ENCODE assay signal across 1 cellular context in the genomic region with DNA sequence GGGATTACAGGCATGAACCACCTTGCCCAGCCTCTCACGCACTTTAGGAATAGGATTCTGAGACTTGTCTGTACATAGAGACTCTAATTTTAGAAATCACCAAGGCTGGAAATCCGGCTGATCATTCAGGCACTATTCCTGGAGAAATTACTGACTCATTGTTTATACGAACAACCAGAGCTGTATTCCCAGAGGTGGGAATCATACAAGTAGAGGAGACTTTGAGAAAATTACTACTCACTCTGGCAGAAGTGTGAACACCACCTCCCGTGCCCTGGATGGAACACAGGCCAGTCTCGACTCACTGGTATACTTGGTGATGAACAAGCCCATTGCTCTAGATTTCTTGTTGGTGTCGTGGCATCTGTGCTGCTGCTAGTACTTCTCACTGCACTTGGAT.
TF ChIP-seq lines count a peak whose summit lies in the region.

No MANE protein-coding gene starts in this region.

TF ChIP-seq in GM23338, 12 proteins besides CTCF, POLR2A, EP300 and RAD21 (continued from another document):
- TF ChIP-seq, protein P1, sequence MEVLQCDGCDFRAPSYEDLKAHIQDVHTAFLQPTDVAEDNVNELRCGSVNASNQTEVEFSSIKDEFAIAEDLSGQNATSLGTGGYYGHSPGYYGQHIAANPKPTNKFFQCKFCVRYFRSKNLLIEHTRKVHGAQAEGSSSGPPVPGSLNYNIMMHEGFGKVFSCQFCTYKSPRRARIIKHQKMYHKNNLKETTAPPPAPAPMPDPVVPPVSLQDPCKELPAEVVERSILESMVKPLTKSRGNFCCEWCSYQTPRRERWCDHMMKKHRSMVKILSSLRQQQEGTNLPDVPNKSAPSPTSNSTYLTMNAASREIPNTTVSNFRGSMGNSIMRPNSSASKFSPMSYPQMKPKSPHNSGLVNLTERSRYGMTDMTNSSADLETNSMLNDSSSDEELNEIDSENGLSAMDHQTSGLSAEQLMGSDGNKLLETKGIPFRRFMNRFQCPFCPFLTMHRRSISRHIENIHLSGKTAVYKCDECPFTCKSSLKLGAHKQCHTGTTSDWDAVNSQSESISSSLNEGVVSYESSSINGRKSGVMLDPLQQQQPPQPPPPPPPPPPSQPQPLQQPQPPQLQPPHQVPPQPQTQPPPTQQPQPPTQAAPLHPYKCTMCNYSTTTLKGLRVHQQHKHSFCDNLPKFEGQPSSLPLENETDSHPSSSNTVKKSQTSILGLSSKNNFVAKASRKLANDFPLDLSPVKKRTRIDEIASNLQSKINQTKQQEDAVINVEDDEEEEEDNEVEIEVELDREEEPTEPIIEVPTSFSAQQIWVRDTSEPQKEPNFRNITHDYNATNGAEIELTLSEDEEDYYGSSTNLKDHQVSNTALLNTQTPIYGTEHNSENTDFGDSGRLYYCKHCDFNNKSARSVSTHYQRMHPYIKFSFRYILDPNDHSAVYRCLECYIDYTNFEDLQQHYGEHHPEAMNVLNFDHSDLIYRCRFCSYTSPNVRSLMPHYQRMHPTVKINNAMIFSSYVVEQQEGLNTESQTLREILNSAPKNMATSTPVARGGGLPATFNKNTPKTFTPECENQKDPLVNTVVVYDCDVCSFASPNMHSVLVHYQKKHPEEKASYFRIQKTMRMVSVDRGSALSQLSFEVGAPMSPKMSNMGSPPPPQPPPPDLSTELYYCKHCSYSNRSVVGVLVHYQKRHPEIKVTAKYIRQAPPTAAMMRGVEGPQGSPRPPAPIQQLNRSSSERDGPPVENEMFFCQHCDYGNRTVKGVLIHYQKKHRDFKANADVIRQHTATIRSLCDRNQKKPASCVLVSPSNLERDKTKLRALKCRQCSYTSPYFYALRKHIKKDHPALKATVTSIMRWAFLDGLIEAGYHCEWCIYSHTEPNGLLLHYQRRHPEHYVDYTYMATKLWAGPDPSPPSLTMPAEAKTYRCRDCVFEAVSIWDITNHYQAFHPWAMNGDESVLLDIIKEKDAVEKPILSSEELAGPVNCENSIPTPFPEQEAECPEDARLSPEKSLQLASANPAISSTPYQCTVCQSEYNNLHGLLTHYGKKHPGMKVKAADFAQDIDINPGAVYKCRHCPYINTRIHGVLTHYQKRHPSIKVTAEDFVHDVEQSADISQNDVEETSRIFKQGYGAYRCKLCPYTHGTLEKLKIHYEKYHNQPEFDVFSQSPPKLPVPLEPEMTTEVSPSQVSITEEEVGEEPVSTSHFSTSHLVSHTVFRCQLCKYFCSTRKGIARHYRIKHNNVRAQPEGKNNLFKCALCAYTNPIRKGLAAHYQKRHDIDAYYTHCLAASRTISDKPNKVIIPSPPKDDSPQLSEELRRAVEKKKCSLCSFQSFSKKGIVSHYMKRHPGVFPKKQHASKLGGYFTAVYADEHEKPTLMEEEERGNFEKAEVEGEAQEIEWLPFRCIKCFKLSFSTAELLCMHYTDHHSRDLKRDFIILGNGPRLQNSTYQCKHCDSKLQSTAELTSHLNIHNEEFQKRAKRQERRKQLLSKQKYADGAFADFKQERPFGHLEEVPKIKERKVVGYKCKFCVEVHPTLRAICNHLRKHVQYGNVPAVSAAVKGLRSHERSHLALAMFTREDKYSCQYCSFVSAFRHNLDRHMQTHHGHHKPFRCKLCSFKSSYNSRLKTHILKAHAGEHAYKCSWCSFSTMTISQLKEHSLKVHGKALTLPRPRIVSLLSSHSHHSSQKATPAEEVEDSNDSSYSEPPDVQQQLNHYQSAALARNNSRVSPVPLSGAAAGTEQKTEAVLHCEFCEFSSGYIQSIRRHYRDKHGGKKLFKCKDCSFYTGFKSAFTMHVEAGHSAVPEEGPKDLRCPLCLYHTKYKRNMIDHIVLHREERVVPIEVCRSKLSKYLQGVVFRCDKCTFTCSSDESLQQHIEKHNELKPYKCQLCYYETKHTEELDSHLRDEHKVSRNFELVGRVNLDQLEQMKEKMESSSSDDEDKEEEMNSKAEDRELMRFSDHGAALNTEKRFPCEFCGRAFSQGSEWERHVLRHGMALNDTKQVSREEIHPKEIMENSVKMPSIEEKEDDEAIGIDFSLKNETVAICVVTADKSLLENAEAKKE (CRISPR knock-in tag; IDR thresholded peaks at IDR 0.05), result no peak
- TF ChIP-seq CREB1 (CRISPR knock-in tag; IDR thresholded peaks at IDR 0.05; ENCODE audit: low read depth), result no peak
